Comparison of ENCODE assay signal across 1 cellular context in the genomic region with DNA sequence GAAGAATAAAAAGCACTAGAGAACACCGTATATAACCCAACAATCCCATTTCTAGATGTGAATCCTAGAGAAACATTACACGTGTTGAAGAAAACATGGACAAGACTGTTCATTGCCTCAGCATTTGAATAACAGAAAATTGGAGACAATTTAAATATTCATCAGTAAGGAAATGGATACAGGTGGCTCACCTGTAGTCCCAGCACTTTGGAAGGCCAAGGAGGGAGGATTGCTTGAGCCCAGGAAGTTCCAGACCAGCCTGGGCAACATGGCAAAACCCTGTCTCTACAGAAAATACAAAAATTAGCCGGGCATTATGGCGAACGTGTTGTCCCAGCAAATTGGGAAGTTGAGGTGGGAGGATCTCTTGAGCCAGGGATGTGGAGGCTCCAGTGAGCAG.
TF ChIP-seq lines count a peak whose summit lies in the region.

No MANE protein-coding gene starts in this region.

TF ChIP-seq in K562, 482 proteins besides CTCF, POLR2A, EP300 and RAD21:
- TF ChIP-seq DNMT1 (IDR thresholded peaks at IDR 0.05) (no peak), LCOR (CRISPR knock-in tag; IDR thresholded peaks at IDR 0.05) (no peak), BRD9 (IDR thresholded peaks at IDR 0.05; ENCODE audit: low read depth, partially characterized antibody) (no peak), NRF1 (conservative IDR thresholded peaks at IDR 0.05 in 1 of 2, IDR thresholded peaks at IDR 0.05 in 1 of 2) (no peak), TRIM28 (IDR thresholded peaks at IDR 0.05) (no peak), MIER1 (IDR thresholded peaks at IDR 0.05; ENCODE audit: low read depth) (no peak), ARID2 (IDR thresholded peaks at IDR 0.05) (no peak), IRF2 (CRISPR knock-in tag; IDR thresholded peaks at IDR 0.05) (no peak), ZNF408 (CRISPR knock-in tag; IDR thresholded peaks at IDR 0.05; ENCODE audit: low read depth) (no peak), CBX5 (IDR thresholded peaks at IDR 0.05; ENCODE audit: borderline replicate concordance, low read depth) (no peak), MCM2 (IDR thresholded peaks at IDR 0.05; ENCODE audit: low read depth) (no peak), SETDB1 (IDR thresholded peaks at IDR 0.05; ENCODE audit: low read length) (no peak), ATF2 (CRISPR knock-in tag; IDR thresholded peaks at IDR 0.05) (no peak), FOXP1 (CRISPR knock-in tag; IDR thresholded peaks at IDR 0.05) (no peak), CAMTA2 (CRISPR knock-in tag; conservative IDR thresholded peaks at IDR 0.05) (no peak), HEY1 (CRISPR knock-in tag; IDR thresholded peaks at IDR 0.05; ENCODE audit: borderline replicate concordance) (no peak), RBM39 (optimal IDR thresholded peaks at IDR 0.05; ENCODE audit: low read depth, low read length) (no peak)
- TF ChIP-seq, protein P1, sequence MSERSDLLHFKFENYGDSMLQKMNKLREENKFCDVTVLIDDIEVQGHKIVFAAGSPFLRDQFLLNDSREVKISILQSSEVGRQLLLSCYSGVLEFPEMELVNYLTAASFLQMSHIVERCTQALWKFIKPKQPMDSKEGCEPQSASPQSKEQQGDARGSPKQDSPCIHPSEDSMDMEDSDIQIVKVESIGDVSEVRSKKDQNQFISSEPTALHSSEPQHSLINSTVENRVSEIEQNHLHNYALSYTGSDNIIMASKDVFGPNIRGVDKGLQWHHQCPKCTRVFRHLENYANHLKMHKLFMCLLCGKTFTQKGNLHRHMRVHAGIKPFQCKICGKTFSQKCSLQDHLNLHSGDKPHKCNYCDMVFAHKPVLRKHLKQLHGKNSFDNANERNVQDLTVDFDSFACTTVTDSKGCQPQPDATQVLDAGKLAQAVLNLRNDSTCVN (CRISPR knock-in tag; IDR thresholded peaks at IDR 0.05): no peak
- TF ChIP-seq, protein P2, sequence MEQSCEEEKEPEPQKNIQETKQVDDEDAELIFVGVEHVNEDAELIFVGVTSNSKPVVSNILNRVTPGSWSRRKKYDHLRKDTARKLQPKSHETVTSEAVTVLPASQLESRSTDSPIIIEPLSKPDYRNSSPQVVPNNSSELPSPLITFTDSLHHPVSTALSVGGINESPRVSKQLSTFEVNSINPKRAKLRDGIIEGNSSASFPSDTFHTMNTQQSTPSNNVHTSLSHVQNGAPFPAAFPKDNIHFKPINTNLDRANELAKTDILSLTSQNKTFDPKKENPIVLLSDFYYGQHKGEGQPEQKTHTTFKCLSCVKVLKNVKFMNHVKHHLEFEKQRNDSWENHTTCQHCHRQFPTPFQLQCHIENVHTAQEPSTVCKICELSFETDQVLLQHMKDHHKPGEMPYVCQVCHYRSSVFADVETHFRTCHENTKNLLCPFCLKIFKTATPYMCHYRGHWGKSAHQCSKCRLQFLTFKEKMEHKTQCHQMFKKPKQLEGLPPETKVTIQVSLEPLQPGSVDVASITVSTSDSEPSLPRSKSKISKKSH (CRISPR knock-in tag; IDR thresholded peaks at IDR 0.05): no peak
- TF ChIP-seq, protein P3, sequence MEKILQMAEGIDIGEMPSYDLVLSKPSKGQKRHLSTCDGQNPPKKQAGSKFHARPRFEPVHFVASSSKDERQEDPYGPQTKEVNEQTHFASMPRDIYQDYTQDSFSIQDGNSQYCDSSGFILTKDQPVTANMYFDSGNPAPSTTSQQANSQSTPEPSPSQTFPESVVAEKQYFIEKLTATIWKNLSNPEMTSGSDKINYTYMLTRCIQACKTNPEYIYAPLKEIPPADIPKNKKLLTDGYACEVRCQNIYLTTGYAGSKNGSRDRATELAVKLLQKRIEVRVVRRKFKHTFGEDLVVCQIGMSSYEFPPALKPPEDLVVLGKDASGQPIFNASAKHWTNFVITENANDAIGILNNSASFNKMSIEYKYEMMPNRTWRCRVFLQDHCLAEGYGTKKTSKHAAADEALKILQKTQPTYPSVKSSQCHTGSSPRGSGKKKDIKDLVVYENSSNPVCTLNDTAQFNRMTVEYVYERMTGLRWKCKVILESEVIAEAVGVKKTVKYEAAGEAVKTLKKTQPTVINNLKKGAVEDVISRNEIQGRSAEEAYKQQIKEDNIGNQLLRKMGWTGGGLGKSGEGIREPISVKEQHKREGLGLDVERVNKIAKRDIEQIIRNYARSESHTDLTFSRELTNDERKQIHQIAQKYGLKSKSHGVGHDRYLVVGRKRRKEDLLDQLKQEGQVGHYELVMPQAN (IDR thresholded peaks at IDR 0.05; ENCODE audit: borderline replicate concordance): no peak
